Comparison of ENCODE assay signal across 20 cellular contexts in genomic region chr5:128424672-128425071, GRCh38.
DNase-seq lines count a peak whose midpoint lies in the region; ATAC-seq, FAIRE-seq and TF ChIP-seq lines count a peak whose summit lies in the region.
"Had no signal": no experiment of that assay in that cellular context is flagged by ENCODE, and none has a peak within 500 bp of the region (broad histone marks: within the 10 kb centered on the region; RNA-seq: fewer than 3 reads in every experiment).

No MANE protein-coding gene starts in this region.

- TF ChIP-seq CTCF in D721Med (IDR thresholded peaks at IDR 0.05; ENCODE audit: insufficient read depth, missing control alignments) = no peak
- TF ChIP-seq CTCF in chondrocyte (IDR thresholded peaks at IDR 0.05) = no peak
- TF ChIP-seq CTCF in nephron progenitor cell (IDR thresholded peaks at IDR 0.05) = no peak
- TF ChIP-seq CTCF in gastrocnemius medialis (IDR thresholded peaks at IDR 0.05 in 4 of 5, conservative IDR thresholded peaks at IDR 0.05 in 1 of 5) = no peak
- TF ChIP-seq CTCF in colonic mucosa (IDR thresholded peaks at IDR 0.05) = no peak

- intact Hi-C loops in gastrocnemius medialis (cut with DNase I; ENCODE audit: low total_unique reads) (no loop called here), colonic mucosa (cut with DNase I) (no loop called here)

- H3K4me1 ChIP-seq in gastrocnemius medialis (no peaks in the 10 kb centered on the region), colonic mucosa (no peaks in the 10 kb centered on the region)
- H3K4me1 ChIP-seq: BLaER1 treated with 17β-estradiol and CSF1 and Interleukin-3, amounts not matched to agents 10 nM and 100 nM; SJCRH30 had no signal

- no peak overlapping the region for H3K9ac ChIP-seq in colonic mucosa (ENCODE audit: low read depth in 2 of 2, low read length in 2 of 2)
- H3K9ac ChIP-seq: BLaER1 treated with 17β-estradiol and CSF1 and Interleukin-3, amounts not matched to agents 10 nM and 100 nM had no signal

- H3K4me3 ChIP-seq in gastrocnemius medialis = no peak overlapping the region
- no peak overlapping the region for H3K4me3 ChIP-seq in colonic mucosa
- H3K4me3 ChIP-seq: BLaER1 treated with 17β-estradiol and CSF1 and Interleukin-3, amounts not matched to agents 10 nM and 100 nM; SJCRH30 had no signal

- FAIRE-seq in D721Med (lab: Jason Lieb, UNC) = peak; percentile 58
- FAIRE-seq: A204.1, GM12892, H1 had no signal

- H3K27me3 ChIP-seq in gastrocnemius medialis (no peaks in the 10 kb centered on the region), colonic mucosa (no peaks in the 10 kb centered on the region)
- H3K27me3 ChIP-seq: BLaER1 treated with 17β-estradiol and CSF1 and Interleukin-3, amounts not matched to agents 10 nM and 100 nM; SJCRH30 had no signal

- H3K9me3 Mint-ChIP-seq in chondrocyte (ENCODE audit: low read depth) = no peaks in the 10 kb centered on the region
- H3K9me3 Mint-ChIP-seq in nephron progenitor cell = peaks cover 4% of the 10 kb centered on the region

- peak overlapping the region; percentile 44 for H3K4me3 Mint-ChIP-seq in chondrocyte (ENCODE audit: unreplicated experiment)
- no peak overlapping the region for H3K4me3 Mint-ChIP-seq in nephron progenitor cell
- H3K4me3 Mint-ChIP-seq: HFFc6 had no signal

- peaks cover 19% of the 10 kb centered on the region for H3K4me1 Mint-ChIP-seq in chondrocyte (ENCODE audit: low read depth)
- no peaks in the 10 kb centered on the region for H3K4me1 Mint-ChIP-seq in nephron progenitor cell

- H3K27ac ChIP-seq in gastrocnemius medialis (no peak overlapping the region), colonic mucosa (no peak overlapping the region)
- H3K27ac ChIP-seq: BLaER1 treated with 17β-estradiol and CSF1 and Interleukin-3, amounts not matched to agents 10 nM and 100 nM; RWPE1; SJCRH30 had no signal

- H3K9me3 ChIP-seq in gastrocnemius medialis (no peaks in the 10 kb centered on the region), colonic mucosa (no peaks in the 10 kb centered on the region)
- H3K9me3 ChIP-seq: BLaER1 treated with 17β-estradiol and CSF1 and Interleukin-3, amounts not matched to agents 10 nM and 100 nM; SJCRH30 had no signal

- in situ Hi-C loops in gastrocnemius medialis (cut with MboI; ENCODE audit: low sequenced_read_pairs in 4 of 4) = no loop called here

- H3K36me3 Mint-ChIP-seq in chondrocyte (ENCODE audit: low read depth) = peaks cover 9% of the 10 kb centered on the region
- peaks cover 36% of the 10 kb centered on the region for H3K36me3 Mint-ChIP-seq in nephron progenitor cell (ENCODE audit: low read depth)

- no peaks in the 10 kb centered on the region for H3K36me3 ChIP-seq in gastrocnemius medialis
- no peaks in the 10 kb centered on the region for H3K36me3 ChIP-seq in colonic mucosa
- H3K36me3 ChIP-seq: BLaER1 treated with 17β-estradiol and CSF1 and Interleukin-3, amounts not matched to agents 10 nM and 100 nM; SJCRH30 had no signal

- peak overlapping the region; percentile 86 for H3K27ac Mint-ChIP-seq in chondrocyte (ENCODE audit: unreplicated experiment)
- peak overlapping the region; percentile 97 for H3K27ac Mint-ChIP-seq in nephron progenitor cell
- H3K27ac Mint-ChIP-seq: HFFc6 had no signal

- no peak for ATAC-seq in gastrocnemius medialis
- ATAC-seq: PC-3 had no signal

- no peak for TF ChIP-seq POLR2A in gastrocnemius medialis (IDR thresholded peaks at IDR 0.05)

- H3K27me3 Mint-ChIP-seq in chondrocyte (ENCODE audit: low read depth) (no peaks in the 10 kb centered on the region), nephron progenitor cell (ENCODE audit: low read depth, poor library complexity) (no peaks in the 10 kb centered on the region)

- DNase-seq in D721Med (ENCODE audit: insufficient read length, low spot score) (no peak), NCI-H146 treated with DMSO at 0.1 percent for 48 hours (lab: John Stamatoyannopoulos, UW; ENCODE audit: unreplicated experiment) (peak; percentile 70), chondrocyte (ENCODE audit: low spot score) (no peak), nephron progenitor cell (no peak), gastrocnemius medialis (no peak), dermis blood vessel endothelial cell (no peak), colonic mucosa (no peak)
- DNase-seq: HFFc6, MM.1S, NCI-H1092 treated with DMSO at 0.1 percent for 48 hours, NCI-H1694 treated with DMSO at 0.1 percent for 48 hours, NCI-H446, NCI-H748 treated with DMSO at 0.1 percent for 48 hours, PC-3, SJCRH30 had no signal
